Comparison of ENCODE assay signal across 1 cellular context in the genomic region with DNA sequence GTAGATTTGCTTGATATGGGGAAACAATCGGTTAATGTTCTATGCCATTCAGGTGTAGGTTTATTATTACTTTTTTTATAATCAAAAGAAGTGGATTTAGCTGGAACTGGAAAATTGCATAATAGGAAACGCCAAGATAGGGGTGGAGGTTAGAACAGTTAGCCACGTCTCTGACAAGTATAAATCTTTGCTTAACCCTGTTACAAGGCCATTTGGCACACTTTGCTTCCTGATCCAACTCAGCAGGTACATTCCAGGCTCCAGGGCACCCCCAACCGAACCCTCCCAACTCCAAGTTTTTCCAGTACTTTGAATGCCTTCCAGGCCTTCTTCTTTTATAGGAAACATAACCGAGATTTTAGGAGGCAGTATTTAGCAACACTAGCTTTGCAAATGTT.
TF ChIP-seq lines count a peak whose summit lies in the region.

No MANE protein-coding gene starts in this region.

TF ChIP-seq in HepG2, 621 proteins besides CTCF, POLR2A, EP300 and RAD21 (continued from another document):
- TF ChIP-seq, protein P1, sequence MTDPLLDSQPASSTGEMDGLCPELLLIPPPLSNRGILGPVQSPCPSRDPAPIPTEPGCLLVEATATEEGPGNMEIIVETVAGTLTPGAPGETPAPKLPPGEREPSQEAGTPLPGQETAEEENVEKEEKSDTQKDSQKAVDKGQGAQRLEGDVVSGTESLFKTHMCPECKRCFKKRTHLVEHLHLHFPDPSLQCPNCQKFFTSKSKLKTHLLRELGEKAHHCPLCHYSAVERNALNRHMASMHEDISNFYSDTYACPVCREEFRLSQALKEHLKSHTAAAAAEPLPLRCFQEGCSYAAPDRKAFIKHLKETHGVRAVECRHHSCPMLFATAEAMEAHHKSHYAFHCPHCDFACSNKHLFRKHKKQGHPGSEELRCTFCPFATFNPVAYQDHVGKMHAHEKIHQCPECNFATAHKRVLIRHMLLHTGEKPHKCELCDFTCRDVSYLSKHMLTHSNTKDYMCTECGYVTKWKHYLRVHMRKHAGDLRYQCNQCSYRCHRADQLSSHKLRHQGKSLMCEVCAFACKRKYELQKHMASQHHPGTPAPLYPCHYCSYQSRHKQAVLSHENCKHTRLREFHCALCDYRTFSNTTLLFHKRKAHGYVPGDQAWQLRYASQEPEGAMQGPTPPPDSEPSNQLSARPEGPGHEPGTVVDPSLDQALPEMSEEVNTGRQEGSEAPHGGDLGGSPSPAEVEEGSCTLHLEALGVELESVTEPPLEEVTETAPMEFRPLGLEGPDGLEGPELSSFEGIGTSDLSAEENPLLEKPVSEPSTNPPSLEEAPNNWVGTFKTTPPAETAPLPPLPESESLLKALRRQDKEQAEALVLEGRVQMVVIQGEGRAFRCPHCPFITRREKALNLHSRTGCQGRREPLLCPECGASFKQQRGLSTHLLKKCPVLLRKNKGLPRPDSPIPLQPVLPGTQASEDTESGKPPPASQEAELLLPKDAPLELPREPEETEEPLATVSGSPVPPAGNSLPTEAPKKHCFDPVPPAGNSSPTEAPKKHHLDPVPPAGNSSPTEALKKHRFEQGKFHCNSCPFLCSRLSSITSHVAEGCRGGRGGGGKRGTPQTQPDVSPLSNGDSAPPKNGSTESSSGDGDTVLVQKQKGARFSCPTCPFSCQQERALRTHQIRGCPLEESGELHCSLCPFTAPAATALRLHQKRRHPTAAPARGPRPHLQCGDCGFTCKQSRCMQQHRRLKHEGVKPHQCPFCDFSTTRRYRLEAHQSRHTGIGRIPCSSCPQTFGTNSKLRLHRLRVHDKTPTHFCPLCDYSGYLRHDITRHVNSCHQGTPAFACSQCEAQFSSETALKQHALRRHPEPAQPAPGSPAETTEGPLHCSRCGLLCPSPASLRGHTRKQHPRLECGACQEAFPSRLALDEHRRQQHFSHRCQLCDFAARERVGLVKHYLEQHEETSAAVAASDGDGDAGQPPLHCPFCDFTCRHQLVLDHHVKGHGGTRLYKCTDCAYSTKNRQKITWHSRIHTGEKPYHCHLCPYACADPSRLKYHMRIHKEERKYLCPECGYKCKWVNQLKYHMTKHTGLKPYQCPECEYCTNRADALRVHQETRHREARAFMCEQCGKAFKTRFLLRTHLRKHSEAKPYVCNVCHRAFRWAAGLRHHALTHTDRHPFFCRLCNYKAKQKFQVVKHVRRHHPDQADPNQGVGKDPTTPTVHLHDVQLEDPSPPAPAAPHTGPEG (CRISPR knock-in tag; IDR thresholded peaks at IDR 0.05), result no peak
- TF ChIP-seq RFXANK (CRISPR knock-in tag; IDR thresholded peaks at IDR 0.05) (no peak), ZSCAN30 (CRISPR knock-in tag; IDR thresholded peaks at IDR 0.05) (no peak), IRF2 (CRISPR knock-in tag; IDR thresholded peaks at IDR 0.05) (no peak), HNF4A (CRISPR knock-in tag; IDR thresholded peaks at IDR 0.05) (peak; percentile 29; the same call in 1 of the 2 replicates), YEATS2 (CRISPR knock-in tag; IDR thresholded peaks at IDR 0.05; ENCODE audit: borderline replicate concordance) (no peak), GATAD2A (CRISPR knock-in tag; IDR thresholded peaks at IDR 0.05) (no peak), RXRB (CRISPR knock-in tag; IDR thresholded peaks at IDR 0.05; ENCODE audit: borderline replicate concordance) (peak; percentile 25; the same call in 1 of the 2 replicates), TOE1 (CRISPR knock-in tag; IDR thresholded peaks at IDR 0.05) (no peak), RARA (CRISPR knock-in tag; IDR thresholded peaks at IDR 0.05) (peak; percentile 75), REL (CRISPR knock-in tag; conservative IDR thresholded peaks at IDR 0.05) (no peak), HIVEP1 (CRISPR knock-in tag; IDR thresholded peaks at IDR 0.05) (no peak), ZNF841 (CRISPR knock-in tag; IDR thresholded peaks at IDR 0.05; ENCODE audit: borderline replicate concordance) (no peak), ATF3 (CRISPR knock-in tag; IDR thresholded peaks at IDR 0.05) (no peak), ZNF629 (CRISPR knock-in tag; conservative IDR thresholded peaks at IDR 0.05) (no peak), SP140L (CRISPR knock-in tag; IDR thresholded peaks at IDR 0.05; ENCODE audit: borderline replicate concordance) (no peak), LCORL (IDR thresholded peaks at IDR 0.05) (no peak), LCORL (CRISPR knock-in tag; IDR thresholded peaks at IDR 0.05) (no peak), NFKB2 (CRISPR knock-in tag; IDR thresholded peaks at IDR 0.05; ENCODE audit: borderline replicate concordance) (no peak), ZNF660 (CRISPR knock-in tag; IDR thresholded peaks at IDR 0.05; ENCODE audit: borderline replicate concordance, low read depth) (no peak), ZNF83 (CRISPR knock-in tag; IDR thresholded peaks at IDR 0.05; ENCODE audit: borderline replicate concordance) (no peak), SP1 (IDR thresholded peaks at IDR 0.05) (no peak), SP1 (CRISPR knock-in tag; IDR thresholded peaks at IDR 0.05) (no peak), FOXK2 (IDR thresholded peaks at IDR 0.05) (no peak), THAP11 (CRISPR knock-in tag; IDR thresholded peaks at IDR 0.05) (no peak), ZNF749 (CRISPR knock-in tag; IDR thresholded peaks at IDR 0.05; ENCODE audit: borderline replicate concordance) (no peak)
- TF ChIP-seq, protein P2, sequence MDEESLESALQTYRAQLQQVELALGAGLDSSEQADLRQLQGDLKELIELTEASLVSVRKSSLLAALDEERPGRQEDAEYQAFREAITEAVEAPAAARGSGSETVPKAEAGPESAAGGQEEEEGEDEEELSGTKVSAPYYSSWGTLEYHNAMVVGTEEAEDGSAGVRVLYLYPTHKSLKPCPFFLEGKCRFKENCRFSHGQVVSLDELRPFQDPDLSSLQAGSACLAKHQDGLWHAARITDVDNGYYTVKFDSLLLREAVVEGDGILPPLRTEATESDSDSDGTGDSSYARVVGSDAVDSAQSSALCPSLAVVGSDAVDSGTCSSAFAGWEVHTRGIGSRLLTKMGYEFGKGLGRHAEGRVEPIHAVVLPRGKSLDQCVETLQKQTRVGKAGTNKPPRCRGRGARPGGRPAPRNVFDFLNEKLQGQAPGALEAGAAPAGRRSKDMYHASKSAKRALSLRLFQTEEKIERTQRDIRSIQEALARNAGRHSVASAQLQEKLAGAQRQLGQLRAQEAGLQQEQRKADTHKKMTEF (CRISPR knock-in tag; IDR thresholded peaks at IDR 0.05), result no peak
- TF ChIP-seq, protein P3, sequence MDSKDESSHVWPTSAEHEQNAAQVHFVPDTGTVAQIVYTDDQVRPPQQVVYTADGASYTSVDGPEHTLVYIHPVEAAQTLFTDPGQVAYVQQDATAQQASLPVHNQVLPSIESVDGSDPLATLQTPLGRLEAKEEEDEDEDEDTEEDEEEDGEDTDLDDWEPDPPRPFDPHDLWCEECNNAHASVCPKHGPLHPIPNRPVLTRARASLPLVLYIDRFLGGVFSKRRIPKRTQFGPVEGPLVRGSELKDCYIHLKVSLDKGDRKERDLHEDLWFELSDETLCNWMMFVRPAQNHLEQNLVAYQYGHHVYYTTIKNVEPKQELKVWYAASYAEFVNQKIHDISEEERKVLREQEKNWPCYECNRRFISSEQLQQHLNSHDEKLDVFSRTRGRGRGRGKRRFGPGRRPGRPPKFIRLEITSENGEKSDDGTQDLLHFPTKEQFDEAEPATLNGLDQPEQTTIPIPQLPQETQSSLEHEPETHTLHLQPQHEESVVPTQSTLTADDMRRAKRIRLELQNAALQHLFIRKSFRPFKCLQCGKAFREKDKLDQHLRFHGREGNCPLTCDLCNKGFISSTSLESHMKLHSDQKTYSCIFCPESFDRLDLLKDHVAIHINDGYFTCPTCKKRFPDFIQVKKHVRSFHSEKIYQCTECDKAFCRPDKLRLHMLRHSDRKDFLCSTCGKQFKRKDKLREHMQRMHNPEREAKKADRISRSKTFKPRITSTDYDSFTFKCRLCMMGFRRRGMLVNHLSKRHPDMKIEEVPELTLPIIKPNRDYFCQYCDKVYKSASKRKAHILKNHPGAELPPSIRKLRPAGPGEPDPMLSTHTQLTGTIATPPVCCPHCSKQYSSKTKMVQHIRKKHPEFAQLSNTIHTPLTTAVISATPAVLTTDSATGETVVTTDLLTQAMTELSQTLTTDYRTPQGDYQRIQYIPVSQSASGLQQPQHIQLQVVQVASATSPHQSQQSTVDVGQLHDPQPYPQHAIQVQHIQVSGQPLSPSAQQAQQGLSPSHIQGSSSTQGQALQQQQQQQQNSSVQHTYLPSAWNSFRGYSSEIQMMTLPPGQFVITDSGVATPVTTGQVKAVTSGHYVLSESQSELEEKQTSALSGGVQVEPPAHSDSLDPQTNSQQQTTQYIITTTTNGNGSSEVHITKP (CRISPR knock-in tag; IDR thresholded peaks at IDR 0.05; ENCODE audit: low read depth), result no peak
- TF ChIP-seq, protein P4, sequence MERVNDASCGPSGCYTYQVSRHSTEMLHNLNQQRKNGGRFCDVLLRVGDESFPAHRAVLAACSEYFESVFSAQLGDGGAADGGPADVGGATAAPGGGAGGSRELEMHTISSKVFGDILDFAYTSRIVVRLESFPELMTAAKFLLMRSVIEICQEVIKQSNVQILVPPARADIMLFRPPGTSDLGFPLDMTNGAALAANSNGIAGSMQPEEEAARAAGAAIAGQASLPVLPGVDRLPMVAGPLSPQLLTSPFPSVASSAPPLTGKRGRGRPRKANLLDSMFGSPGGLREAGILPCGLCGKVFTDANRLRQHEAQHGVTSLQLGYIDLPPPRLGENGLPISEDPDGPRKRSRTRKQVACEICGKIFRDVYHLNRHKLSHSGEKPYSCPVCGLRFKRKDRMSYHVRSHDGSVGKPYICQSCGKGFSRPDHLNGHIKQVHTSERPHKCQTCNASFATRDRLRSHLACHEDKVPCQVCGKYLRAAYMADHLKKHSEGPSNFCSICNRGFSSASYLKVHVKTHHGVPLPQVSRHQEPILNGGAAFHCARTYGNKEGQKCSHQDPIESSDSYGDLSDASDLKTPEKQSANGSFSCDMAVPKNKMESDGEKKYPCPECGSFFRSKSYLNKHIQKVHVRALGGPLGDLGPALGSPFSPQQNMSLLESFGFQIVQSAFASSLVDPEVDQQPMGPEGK (CRISPR knock-in tag; IDR thresholded peaks at IDR 0.05), result no peak
- TF ChIP-seq, protein P5, sequence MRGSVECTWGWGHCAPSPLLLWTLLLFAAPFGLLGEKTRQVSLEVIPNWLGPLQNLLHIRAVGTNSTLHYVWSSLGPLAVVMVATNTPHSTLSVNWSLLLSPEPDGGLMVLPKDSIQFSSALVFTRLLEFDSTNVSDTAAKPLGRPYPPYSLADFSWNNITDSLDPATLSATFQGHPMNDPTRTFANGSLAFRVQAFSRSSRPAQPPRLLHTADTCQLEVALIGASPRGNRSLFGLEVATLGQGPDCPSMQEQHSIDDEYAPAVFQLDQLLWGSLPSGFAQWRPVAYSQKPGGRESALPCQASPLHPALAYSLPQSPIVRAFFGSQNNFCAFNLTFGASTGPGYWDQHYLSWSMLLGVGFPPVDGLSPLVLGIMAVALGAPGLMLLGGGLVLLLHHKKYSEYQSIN (CRISPR knock-in tag; IDR thresholded peaks at IDR 0.05; ENCODE audit: borderline replicate concordance), result no peak
- TF ChIP-seq, protein P6, sequence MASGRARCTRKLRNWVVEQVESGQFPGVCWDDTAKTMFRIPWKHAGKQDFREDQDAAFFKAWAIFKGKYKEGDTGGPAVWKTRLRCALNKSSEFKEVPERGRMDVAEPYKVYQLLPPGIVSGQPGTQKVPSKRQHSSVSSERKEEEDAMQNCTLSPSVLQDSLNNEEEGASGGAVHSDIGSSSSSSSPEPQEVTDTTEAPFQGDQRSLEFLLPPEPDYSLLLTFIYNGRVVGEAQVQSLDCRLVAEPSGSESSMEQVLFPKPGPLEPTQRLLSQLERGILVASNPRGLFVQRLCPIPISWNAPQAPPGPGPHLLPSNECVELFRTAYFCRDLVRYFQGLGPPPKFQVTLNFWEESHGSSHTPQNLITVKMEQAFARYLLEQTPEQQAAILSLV (CRISPR knock-in tag; IDR thresholded peaks at IDR 0.05; ENCODE audit: borderline replicate concordance), result no peak
- TF ChIP-seq, protein P7, sequence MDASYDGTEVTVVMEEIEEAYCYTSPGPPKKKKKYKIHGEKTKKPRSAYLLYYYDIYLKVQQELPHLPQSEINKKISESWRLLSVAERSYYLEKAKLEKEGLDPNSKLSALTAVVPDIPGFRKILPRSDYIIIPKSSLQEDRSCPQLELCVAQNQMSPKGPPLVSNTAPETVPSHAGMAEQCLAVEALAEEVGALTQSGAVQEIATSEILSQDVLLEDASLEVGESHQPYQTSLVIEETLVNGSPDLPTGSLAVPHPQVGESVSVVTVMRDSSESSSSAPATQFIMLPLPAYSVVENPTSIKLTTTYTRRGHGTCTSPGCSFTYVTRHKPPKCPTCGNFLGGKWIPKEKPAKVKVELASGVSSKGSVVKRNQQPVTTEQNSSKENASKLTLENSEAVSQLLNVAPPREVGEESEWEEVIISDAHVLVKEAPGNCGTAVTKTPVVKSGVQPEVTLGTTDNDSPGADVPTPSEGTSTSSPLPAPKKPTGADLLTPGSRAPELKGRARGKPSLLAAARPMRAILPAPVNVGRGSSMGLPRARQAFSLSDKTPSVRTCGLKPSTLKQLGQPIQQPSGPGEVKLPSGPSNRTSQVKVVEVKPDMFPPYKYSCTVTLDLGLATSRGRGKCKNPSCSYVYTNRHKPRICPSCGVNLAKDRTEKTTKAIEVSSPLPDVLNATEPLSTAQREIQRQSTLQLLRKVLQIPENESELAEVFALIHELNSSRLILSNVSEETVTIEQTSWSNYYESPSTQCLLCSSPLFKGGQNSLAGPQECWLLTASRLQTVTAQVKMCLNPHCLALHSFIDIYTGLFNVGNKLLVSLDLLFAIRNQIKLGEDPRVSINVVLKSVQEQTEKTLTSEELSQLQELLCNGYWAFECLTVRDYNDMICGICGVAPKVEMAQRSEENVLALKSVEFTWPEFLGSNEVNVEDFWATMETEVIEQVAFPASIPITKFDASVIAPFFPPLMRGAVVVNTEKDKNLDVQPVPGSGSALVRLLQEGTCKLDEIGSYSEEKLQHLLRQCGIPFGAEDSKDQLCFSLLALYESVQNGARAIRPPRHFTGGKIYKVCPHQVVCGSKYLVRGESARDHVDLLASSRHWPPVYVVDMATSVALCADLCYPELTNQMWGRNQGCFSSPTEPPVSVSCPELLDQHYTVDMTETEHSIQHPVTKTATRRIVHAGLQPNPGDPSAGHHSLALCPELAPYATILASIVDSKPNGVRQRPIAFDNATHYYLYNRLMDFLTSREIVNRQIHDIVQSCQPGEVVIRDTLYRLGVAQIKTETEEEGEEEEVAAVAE (CRISPR knock-in tag; IDR thresholded peaks at IDR 0.05; ENCODE audit: borderline replicate concordance), result no peak
